In the genomic region with DNA sequence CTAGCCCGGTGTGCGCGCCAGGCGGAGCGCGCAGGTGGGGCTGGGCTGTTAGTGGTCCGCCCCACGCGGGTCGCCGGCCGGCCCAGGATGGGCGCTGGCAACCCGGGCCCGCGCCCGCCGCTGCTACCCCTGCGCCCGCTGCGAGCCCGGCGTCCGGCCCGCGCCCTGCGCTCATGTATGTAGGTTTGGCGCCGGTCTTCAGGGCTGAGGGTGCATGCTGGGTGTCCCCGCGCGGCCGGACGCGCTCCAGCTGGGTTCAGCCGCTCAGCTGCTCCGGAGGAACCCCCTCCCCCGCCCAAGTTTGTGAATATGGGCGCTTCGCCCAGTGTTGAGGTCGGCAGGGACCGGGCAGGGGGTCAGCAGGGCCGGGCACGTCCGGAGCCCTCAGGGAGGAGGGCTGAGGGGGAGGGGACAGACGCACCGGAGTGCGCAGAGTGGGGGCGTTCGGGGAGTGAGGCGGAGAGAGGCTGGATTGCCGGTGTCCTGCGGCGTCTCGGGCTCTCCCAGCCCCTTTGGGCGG, we compare ENCODE assay signal across 2 cellular contexts.
TF ChIP-seq lines count a peak whose summit lies in the region.

No MANE protein-coding gene starts in this region.

TF ChIP-seq in SK-N-SH, 30 proteins besides CTCF, POLR2A, EP300 and RAD21 (continued from another document):
- no peak for TF ChIP-seq SIN3A (IDR thresholded peaks at IDR 0.05; ENCODE audit: borderline replicate concordance, low read depth, low read length)

TF ChIP-seq in SK-N-SH treated with all-trans-retinoic acid at 6 μM for 48 hours, 23 proteins besides CTCF, POLR2A, EP300 and RAD21 (continued from another document):
- TF ChIP-seq, protein P1, sequence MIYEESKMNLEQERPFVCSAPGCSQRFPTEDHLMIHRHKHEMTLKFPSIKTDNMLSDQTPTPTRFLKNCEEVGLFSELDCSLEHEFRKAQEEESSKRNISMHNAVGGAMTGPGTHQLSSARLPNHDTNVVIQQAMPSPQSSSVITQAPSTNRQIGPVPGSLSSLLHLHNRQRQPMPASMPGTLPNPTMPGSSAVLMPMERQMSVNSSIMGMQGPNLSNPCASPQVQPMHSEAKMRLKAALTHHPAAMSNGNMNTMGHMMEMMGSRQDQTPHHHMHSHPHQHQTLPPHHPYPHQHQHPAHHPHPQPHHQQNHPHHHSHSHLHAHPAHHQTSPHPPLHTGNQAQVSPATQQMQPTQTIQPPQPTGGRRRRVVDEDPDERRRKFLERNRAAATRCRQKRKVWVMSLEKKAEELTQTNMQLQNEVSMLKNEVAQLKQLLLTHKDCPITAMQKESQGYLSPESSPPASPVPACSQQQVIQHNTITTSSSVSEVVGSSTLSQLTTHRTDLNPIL (CRISPR knock-in tag; IDR thresholded peaks at IDR 0.05; ENCODE audit: low read depth): no peak
- TF ChIP-seq ZNF70 (CRISPR knock-in tag; IDR thresholded peaks at IDR 0.05): no peak
- TF ChIP-seq, protein P2, sequence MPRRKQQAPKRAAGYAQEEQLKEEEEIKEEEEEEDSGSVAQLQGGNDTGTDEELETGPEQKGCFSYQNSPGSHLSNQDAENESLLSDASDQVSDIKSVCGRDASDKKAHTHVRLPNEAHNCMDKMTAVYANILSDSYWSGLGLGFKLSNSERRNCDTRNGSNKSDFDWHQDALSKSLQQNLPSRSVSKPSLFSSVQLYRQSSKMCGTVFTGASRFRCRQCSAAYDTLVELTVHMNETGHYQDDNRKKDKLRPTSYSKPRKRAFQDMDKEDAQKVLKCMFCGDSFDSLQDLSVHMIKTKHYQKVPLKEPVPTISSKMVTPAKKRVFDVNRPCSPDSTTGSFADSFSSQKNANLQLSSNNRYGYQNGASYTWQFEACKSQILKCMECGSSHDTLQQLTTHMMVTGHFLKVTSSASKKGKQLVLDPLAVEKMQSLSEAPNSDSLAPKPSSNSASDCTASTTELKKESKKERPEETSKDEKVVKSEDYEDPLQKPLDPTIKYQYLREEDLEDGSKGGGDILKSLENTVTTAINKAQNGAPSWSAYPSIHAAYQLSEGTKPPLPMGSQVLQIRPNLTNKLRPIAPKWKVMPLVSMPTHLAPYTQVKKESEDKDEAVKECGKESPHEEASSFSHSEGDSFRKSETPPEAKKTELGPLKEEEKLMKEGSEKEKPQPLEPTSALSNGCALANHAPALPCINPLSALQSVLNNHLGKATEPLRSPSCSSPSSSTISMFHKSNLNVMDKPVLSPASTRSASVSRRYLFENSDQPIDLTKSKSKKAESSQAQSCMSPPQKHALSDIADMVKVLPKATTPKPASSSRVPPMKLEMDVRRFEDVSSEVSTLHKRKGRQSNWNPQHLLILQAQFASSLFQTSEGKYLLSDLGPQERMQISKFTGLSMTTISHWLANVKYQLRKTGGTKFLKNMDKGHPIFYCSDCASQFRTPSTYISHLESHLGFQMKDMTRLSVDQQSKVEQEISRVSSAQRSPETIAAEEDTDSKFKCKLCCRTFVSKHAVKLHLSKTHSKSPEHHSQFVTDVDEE (CRISPR knock-in tag; IDR thresholded peaks at IDR 0.05): no peak
- TF ChIP-seq ZNF8 (CRISPR knock-in tag; IDR thresholded peaks at IDR 0.05): no peak
- no peak for TF ChIP-seq CSDC2 (CRISPR knock-in tag; IDR thresholded peaks at IDR 0.05)
- TF ChIP-seq, protein P3, sequence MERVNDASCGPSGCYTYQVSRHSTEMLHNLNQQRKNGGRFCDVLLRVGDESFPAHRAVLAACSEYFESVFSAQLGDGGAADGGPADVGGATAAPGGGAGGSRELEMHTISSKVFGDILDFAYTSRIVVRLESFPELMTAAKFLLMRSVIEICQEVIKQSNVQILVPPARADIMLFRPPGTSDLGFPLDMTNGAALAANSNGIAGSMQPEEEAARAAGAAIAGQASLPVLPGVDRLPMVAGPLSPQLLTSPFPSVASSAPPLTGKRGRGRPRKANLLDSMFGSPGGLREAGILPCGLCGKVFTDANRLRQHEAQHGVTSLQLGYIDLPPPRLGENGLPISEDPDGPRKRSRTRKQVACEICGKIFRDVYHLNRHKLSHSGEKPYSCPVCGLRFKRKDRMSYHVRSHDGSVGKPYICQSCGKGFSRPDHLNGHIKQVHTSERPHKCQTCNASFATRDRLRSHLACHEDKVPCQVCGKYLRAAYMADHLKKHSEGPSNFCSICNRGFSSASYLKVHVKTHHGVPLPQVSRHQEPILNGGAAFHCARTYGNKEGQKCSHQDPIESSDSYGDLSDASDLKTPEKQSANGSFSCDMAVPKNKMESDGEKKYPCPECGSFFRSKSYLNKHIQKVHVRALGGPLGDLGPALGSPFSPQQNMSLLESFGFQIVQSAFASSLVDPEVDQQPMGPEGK (CRISPR knock-in tag; IDR thresholded peaks at IDR 0.05; ENCODE audit: borderline replicate concordance): no peak
- no peak for TF ChIP-seq RARB (CRISPR knock-in tag; IDR thresholded peaks at IDR 0.05)
- no peak for TF ChIP-seq GLIS3 (CRISPR knock-in tag; IDR thresholded peaks at IDR 0.05)
